1 cellular context compared by ENCODE assay signal in the genomic region with DNA sequence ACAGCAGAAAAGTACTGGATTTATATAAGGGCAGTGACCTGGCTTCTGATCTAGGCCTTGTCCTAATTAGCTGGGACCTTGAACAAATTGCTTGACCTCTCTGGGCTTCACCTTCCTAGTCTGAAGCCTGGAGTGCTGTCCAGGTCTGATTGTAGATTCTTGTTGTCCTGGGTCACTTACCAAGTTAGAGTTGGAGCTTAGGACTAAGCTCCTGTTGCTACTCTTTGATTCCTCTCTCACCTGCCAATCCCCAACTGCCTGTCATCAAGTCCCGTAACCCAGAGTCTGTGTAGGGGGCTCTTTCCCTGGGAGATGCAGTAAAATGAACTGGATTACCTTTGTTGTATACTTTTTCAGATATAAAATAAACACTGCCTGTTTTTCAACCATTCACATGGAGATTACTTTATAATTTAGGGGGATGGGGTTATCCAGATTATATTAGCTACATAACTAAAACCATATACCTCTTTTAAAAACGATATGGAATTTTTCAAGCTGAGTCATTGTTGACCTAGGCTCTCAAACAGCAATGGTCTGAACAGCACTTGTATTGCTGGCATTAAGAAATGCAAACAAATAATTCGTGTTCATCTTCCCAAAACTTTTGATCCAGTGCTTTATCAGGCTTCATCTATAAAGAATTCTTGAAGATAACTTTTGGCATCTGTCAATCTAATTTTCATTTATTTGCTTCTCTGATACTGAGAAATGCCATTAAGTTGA.
TF ChIP-seq lines count a peak whose summit lies in the region.

No MANE protein-coding gene starts in this region.

TF ChIP-seq in HCT116, 20 proteins besides CTCF, POLR2A, EP300 and RAD21:
- TF ChIP-seq ZFX (IDR thresholded peaks at IDR 0.05) (no peak), ZNF274 (IDR thresholded peaks at IDR 0.05; ENCODE audit: low read depth, low read length) (no peak), EGR1 (IDR thresholded peaks at IDR 0.05; ENCODE audit: low read depth) (no peak), FOSL1 (IDR thresholded peaks at IDR 0.05; ENCODE audit: low read depth) (0 out of 2 replicates have a peak, but pooled peaks have one; percentile 10)
